Comparison of ENCODE assay signal across 15 cellular contexts in the genomic region with DNA sequence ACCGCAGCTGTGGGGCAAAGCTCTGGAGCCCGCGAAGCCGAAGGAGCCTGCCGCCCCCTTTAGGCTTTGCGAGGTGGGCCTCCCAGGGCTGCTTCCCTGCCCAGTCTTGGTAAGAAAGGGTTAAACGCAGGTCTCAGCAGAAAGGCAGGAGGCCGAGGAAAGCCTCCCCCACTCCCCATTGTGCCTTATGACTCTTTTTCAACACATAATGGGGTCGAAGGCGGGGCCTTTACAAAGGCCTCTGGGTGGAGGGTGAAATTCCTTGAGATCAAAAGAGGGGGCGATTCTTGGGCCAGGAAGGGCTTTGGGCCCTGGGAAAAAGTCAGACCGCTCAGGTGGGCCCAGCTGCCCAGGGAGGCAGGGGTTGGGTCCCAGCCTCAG. TPM values are rescaled to one million over a fixed set of nuclear protein-coding genes. Genes with fewer than 3 reads are reported as not detected.
DNase-seq lines count a peak whose midpoint lies in the region; ATAC-seq and TF ChIP-seq lines count a peak whose summit lies in the region.
"Had no signal": no experiment of that assay in that cellular context is flagged by ENCODE, and none has a peak within 500 bp of the region (broad histone marks: within the 10 kb centered on the region; RNA-seq: fewer than 3 reads in every experiment).

No MANE protein-coding gene starts in this region.

- H3K27ac Mint-ChIP-seq in endodermal cell (peak overlapping the region; percentile 87), mesothelial cell of epicardium (no peak overlapping the region)
- H3K27ac Mint-ChIP-seq: CD4-positive, alpha-beta memory T cell; stimulated activated naive CD8-positive, alpha-beta T cell treated with anti-CD3 and anti-CD28 coated beads, Interleukin-15, Interleukin-2, amounts not matched to agents 100 ng/mL and 50 ng/mL, for 24 hours had no signal

- no peak for TF ChIP-seq EP300 in suprapubic skin (IDR thresholded peaks at IDR 0.05)

- WGBS in endodermal cell (ENCODE audit: insufficient coverage in 1 of 2, insufficient read length in 1 of 2), 2 experiments = 4 to 7% methylated on average over 2 to 12 of the region's 12 CpGs
- WGBS in suprapubic skin = 59% methylated on average over 12 of the region's 12 CpGs

- H3K4me1 Mint-ChIP-seq in endodermal cell = peaks cover 8% of the 10 kb centered on the region
- peaks cover 5% of the 10 kb centered on the region for H3K4me1 Mint-ChIP-seq in mesothelial cell of epicardium

- H3K4me1 ChIP-seq in endodermal cell (ENCODE audit: control insufficient read depth, insufficient read depth, low read length) (peaks cover 7% of the 10 kb centered on the region), suprapubic skin (peaks cover 25% of the 10 kb centered on the region)

- H3K27ac ChIP-seq in endodermal cell (ENCODE audit: low read depth, low read length) = no peak overlapping the region
- no peak overlapping the region for H3K27ac ChIP-seq in suprapubic skin

- peaks cover 10% of the 10 kb centered on the region for H3K27me3 ChIP-seq in endodermal cell (ENCODE audit: control insufficient read depth, insufficient read depth, low read length, poor library complexity, severe bottlenecking)
- peaks cover 41% of the 10 kb centered on the region for H3K27me3 ChIP-seq in suprapubic skin

- H3K27me3 Mint-ChIP-seq in endodermal cell (ENCODE audit: insufficient read depth) = peaks cover 19% of the 10 kb centered on the region
- H3K27me3 Mint-ChIP-seq in mesothelial cell of epicardium (ENCODE audit: low read depth) = peaks cover 67% of the 10 kb centered on the region

- TF ChIP-seq CTCF in endodermal cell (conservative IDR thresholded peaks at IDR 0.05) (peak; percentile 61), mesothelial cell of epicardium (IDR thresholded peaks at IDR 0.05; ENCODE audit: unreplicated experiment) (no peak), suprapubic skin (IDR thresholded peaks at IDR 0.05) (no peak)

- no peak for TF ChIP-seq POLR2A in suprapubic skin (IDR thresholded peaks at IDR 0.05)

- peak overlapping the region; percentile 55 for H3K9ac ChIP-seq in endodermal cell (ENCODE audit: extremely low read depth, low read length, poor library complexity, severe bottlenecking)

- H3K4me3 ChIP-seq in endodermal cell (ENCODE audit: low read length) = peak overlapping the region; percentile 80
- H3K4me3 ChIP-seq in suprapubic skin = peak overlapping the region; percentile 38

- H3K36me3 ChIP-seq in endodermal cell (ENCODE audit: control insufficient read depth, insufficient read depth, low read length) (no peaks in the 10 kb centered on the region), suprapubic skin (no peaks in the 10 kb centered on the region)

- no peaks in the 10 kb centered on the region for H3K9me3 Mint-ChIP-seq in endodermal cell
- H3K9me3 Mint-ChIP-seq in mesothelial cell of epicardium = no peaks in the 10 kb centered on the region
- H3K9me3 Mint-ChIP-seq: stimulated activated naive CD8-positive, alpha-beta T cell treated with anti-CD3 and anti-CD28 coated beads, Interleukin-15, Interleukin-2, amounts not matched to agents 100 ng/mL and 50 ng/mL, for 24 hours had no signal

- no peak for ATAC-seq in HG03442 (IDR thresholded peaks at IDR 0.05; ENCODE audit: unreplicated experiment)
- no peak for ATAC-seq in HG03159 (IDR thresholded peaks at IDR 0.05; ENCODE audit: unreplicated experiment)

- H3K9me3 ChIP-seq in endodermal cell (ENCODE audit: control insufficient read depth, low read length) (no peaks in the 10 kb centered on the region), suprapubic skin (no peaks in the 10 kb centered on the region)

- DNase-seq in NCI-H2227 (lab: John Stamatoyannopoulos, UW; ENCODE audit: unreplicated experiment) (peak; percentile 22), NCI-H2227 treated with DMSO at 0.1 percent for 48 hours (lab: John Stamatoyannopoulos, UW) (no peak), endodermal cell (peak; percentile 90), mesothelial cell of epicardium (ENCODE audit: low spot score in 2 of 2, unreplicated experiment in 2 of 2) (no peak), suprapubic skin (ENCODE audit: low spot score in 2 of 2) (no peak), germinal center (ENCODE audit: low spot score) (no peak)
- DNase-seq: 8988T; CD4-positive, alpha-beta memory T cell; EL; NCI-H146; NCI-H510A treated with DMSO at 0.1 percent for 48 hours; SW 1271 had no signal

- H3K36me3 Mint-ChIP-seq in endodermal cell (ENCODE audit: low read depth) (peaks cover 6% of the 10 kb centered on the region), mesothelial cell of epicardium (no peaks in the 10 kb centered on the region)

- H3K4me3 Mint-ChIP-seq in endodermal cell (peak overlapping the region; percentile 63), mesothelial cell of epicardium (peak overlapping the region; percentile 4)
- H3K4me3 Mint-ChIP-seq: stimulated activated naive CD8-positive, alpha-beta T cell treated with anti-CD3 and anti-CD28 coated beads, Interleukin-15, Interleukin-2, amounts not matched to agents 100 ng/mL and 50 ng/mL, for 24 hours had no signal

RNA-seq across cellular contexts. Expression of a gene that starts 0.9 kb away (rescaled TPM):
- total RNA-seq in endodermal cell = 100 to 1,000 TPM in 1 of 2 donors, 10 to 100 TPM in 1; 94.8 to 117 TPM
- 65.3 TPM for polyA plus RNA-seq in endodermal cell (2013, experiment 1 of 2)
- 52.5 TPM for polyA plus RNA-seq in endodermal cell (2013, experiment 2 of 2)
- 0.59 to 1.2 TPM (median 0.89 TPM) in 3 replicates for total RNA-seq in mesothelial cell of epicardium
- total RNA-seq in suprapubic skin = 1 to 10 TPM; 5.1 to 9.7 (median 6.0) TPM
- total RNA-seq: CD4-positive, alpha-beta memory T cell had no signal
- polyA plus RNA-seq: CD4-positive, alpha-beta memory T cell had no signal

Comparison
In these comparisons a context has a peak if more than half of its experiments do, and no peak if none do; other contexts are left out.
1. DNase-seq: peak in NCI-H2227 (single experiment) and endodermal cell (single experiment); none in NCI-H2227 treated with DMSO at 0.1 percent for 48 hours (single experiment), mesothelial cell of epicardium (0 of 2), suprapubic skin (0 of 2) and germinal center (single experiment).
2. RNA of a gene that starts 0.9 kb away (total RNA-seq): 94.8 to 117 TPM in endodermal cell; 5.1 to 9.7 TPM in suprapubic skin and 0.59 to 1.2 TPM in mesothelial cell of epicardium; every median in the first group is over 4 times any median in the second.